In genomic region chr9:124133752-124134151, GRCh38 we compare ENCODE assay signal across 8 cellular contexts.
DNase-seq lines count a peak whose midpoint lies in the region; ATAC-seq, FAIRE-seq and TF ChIP-seq lines count a peak whose summit lies in the region.

No MANE protein-coding gene starts in this region.

- TF ChIP-seq CTCF in GM06990 (IDR thresholded peaks at IDR 0.05; ENCODE audit: insufficient read depth, low read length, poor library complexity, severe bottlenecking), result peak; percentile 35

- H3K27me3 ChIP-seq in GM06990 (replicated peaks; ENCODE audit: control insufficient read depth, insufficient read depth, low read length), result no peaks in the 10 kb centered on the region

- FAIRE-seq in RCC 7860 (lab: Jason Lieb, UNC), result no peak

- DNase-seq in A172 (ENCODE audit: low spot score), result peak; percentile 64
- no peak for DNase-seq in GM06990 (ENCODE audit: extremely low read depth, insufficient read length)
- DNase-seq in RCC 7860 (ENCODE audit: low spot score), result peak; percentile 27
- DNase-seq in globus pallidus (ENCODE audit: low spot score), result peak; percentile 58
- peak; percentile 17 for DNase-seq in stimulated activated CD4-positive, alpha-beta T cell treated with anti-CD3 and anti-CD28 coated beads, Interleukin-4, amount 100 ng/mL, for 1 hour
- no peak for DNase-seq in cortex of kidney (lab: John Stamatoyannopoulos, UW)

- H3K4me3 ChIP-seq in GM06990 (replicated peaks; ENCODE audit: low read depth, low read length), result no peak overlapping the region

- no peaks in the 10 kb centered on the region for H3K36me3 ChIP-seq in GM06990 (ENCODE audit: control insufficient read depth, insufficient read depth, low read length)

- no peak for ATAC-seq in HG03457 (IDR thresholded peaks at IDR 0.05; ENCODE audit: unreplicated experiment)
- no peak for ATAC-seq in GM21367 (IDR thresholded peaks at IDR 0.05; ENCODE audit: unreplicated experiment)

Comparison
In these comparisons a context has a peak if more than half of its experiments do, and no peak if none do; other contexts are left out.
1. DNase-seq: peak in A172 (single experiment), RCC 7860 (single experiment), globus pallidus (single experiment) and stimulated activated CD4-positive, alpha-beta T cell treated with anti-CD3 and anti-CD28 coated beads, Interleukin-4, amount 100 ng/mL, for 1 hour (single experiment); none in GM06990 (single experiment) and cortex of kidney (single experiment).